In genomic region chr15:25368855-25369254, GRCh38 we compare ENCODE assay signal across 17 cellular contexts.
DNase-seq lines count a peak whose midpoint lies in the region; ATAC-seq and TF ChIP-seq lines count a peak whose summit lies in the region.
"Had no signal": no experiment of that assay in that cellular context is flagged by ENCODE, and none has a peak within 500 bp of the region (broad histone marks: within the 10 kb centered on the region; RNA-seq: fewer than 3 reads in every experiment).

No MANE protein-coding gene starts in this region.

- no peak overlapping the region for H2BK12ac ChIP-seq in trophoblast cell (ENCODE audit: low read length)

- H3K23ac ChIP-seq in trophoblast cell (ENCODE audit: low read length), result no peak overlapping the region

- H4K12ac ChIP-seq in trophoblast cell (ENCODE audit: low read depth, low read length), result no peak overlapping the region

- peak; percentile 24 for DNase-seq in EH (ENCODE audit: low read depth)
- DNase-seq in LHCN-M2 (ENCODE audit: low read depth), result peak; percentile 5
- peak; percentile 5 to 42 for DNase-seq in foreskin keratinocyte
- peak; percentile 2 to 38 for DNase-seq in trophoblast cell
- DNase-seq in activated CD4-positive, alpha-beta T cell treated with anti-CD3 and anti-CD28 coated beads, Interleukin-2, amount 10 ng/mL, durations not matched to agents 24 days and 14 days, result no peak
- DNase-seq in COLO668 (lab: John Stamatoyannopoulos, UW; ENCODE audit: unreplicated experiment), result no peak
- DNase-seq in adrenal gland, result no peak
- DNase-seq: BE2C; CD4-positive, alpha-beta memory T cell; DMS 273 treated with DMSO at 0.1 percent for 48 hours; GOT3; NCI-H1930; NCI-H2171; NCI-H774; PC-9 had no signal

- H3K27ac Mint-ChIP-seq in activated CD4-positive, alpha-beta T cell treated with anti-CD3 and anti-CD28 coated beads, Interleukin-2, amount 10 ng/mL, durations not matched to agents 24 days and 14 days, result no peak overlapping the region

- no peaks in the 10 kb centered on the region for H3K9me3 ChIP-seq in trophoblast cell (ENCODE audit: insufficient read depth, low read depth, low read length)
- H3K9me3 ChIP-seq in adrenal gland (replicated peaks in 1 of 3), result no peaks in the 10 kb centered on the region
- H3K9me3 ChIP-seq: BE2C had no signal

- no peak overlapping the region for H3K18ac ChIP-seq in trophoblast cell (ENCODE audit: low read length)

- intact Hi-C loops in activated CD4-positive, alpha-beta T cell treated with anti-CD3 and anti-CD28 coated beads, Interleukin-2, amount 10 ng/mL, durations not matched to agents 24 days and 14 days (cut with micrococcal nuclease), result no loop called here
- intact Hi-C loops in adrenal gland (cut with DNase I), result no loop called here

- ATAC-seq in foreskin keratinocyte, result no peak
- ATAC-seq: GM12878, HepG2 had no signal

- H3K36me3 Mint-ChIP-seq in activated CD4-positive, alpha-beta T cell treated with anti-CD3 and anti-CD28 coated beads, Interleukin-2, amount 10 ng/mL, durations not matched to agents 24 days and 14 days (ENCODE audit: low read depth), result peaks cover 59% of the 10 kb centered on the region

- WGBS in trophoblast cell (ENCODE audit: extremely low coverage, insufficient coverage, insufficient read length), result no CpG with 5 or more reads among the region's 1 CpG
- 91 to 97% (median 95%) methylated on average over 1 of the region's 1 CpG for WGBS in adrenal gland, 4 donors

- H3K27me3 ChIP-seq in foreskin keratinocyte (no peaks in the 10 kb centered on the region), trophoblast cell (ENCODE audit: insufficient read depth, low read length) (no peaks in the 10 kb centered on the region), adrenal gland (no peaks in the 10 kb centered on the region)
- H3K27me3 ChIP-seq: BE2C had no signal

- H2BK5ac ChIP-seq in trophoblast cell (ENCODE audit: low read depth, low read length, poor library complexity), result no peak overlapping the region

- no peak overlapping the region for H3K4me3 Mint-ChIP-seq in activated CD4-positive, alpha-beta T cell treated with anti-CD3 and anti-CD28 coated beads, Interleukin-2, amount 10 ng/mL, durations not matched to agents 24 days and 14 days

- no peak overlapping the region for H4K91ac ChIP-seq in trophoblast cell (ENCODE audit: low read depth, low read length)

- no peak for TF ChIP-seq POLR2A in adrenal gland (IDR thresholded peaks at IDR 0.05)

- no peak overlapping the region for H2AK5ac ChIP-seq in trophoblast cell (ENCODE audit: low read length)

- peaks cover 4% of the 10 kb centered on the region in 2 experiments for H3K36me3 ChIP-seq in trophoblast cell (ENCODE audit: control insufficient read depth in 1 of 2, insufficient read depth in 2 of 2, low read length in 2 of 2)
- peaks cover 0 to 12% of the 10 kb centered on the region in 2 donors for H3K36me3 ChIP-seq in adrenal gland (replicated peaks in 1 of 2)

- peaks cover 11% of the 10 kb centered on the region for H3K4me1 Mint-ChIP-seq in activated CD4-positive, alpha-beta T cell treated with anti-CD3 and anti-CD28 coated beads, Interleukin-2, amount 10 ng/mL, durations not matched to agents 24 days and 14 days

- H3K9ac ChIP-seq in trophoblast cell (ENCODE audit: low read length), result no peak overlapping the region

- H3K14ac ChIP-seq in trophoblast cell (ENCODE audit: low read length), result no peak overlapping the region

- H3K4me1 ChIP-seq in foreskin keratinocyte (no peaks in the 10 kb centered on the region), trophoblast cell (ENCODE audit: control insufficient read depth in 1 of 2, insufficient read depth in 2 of 2, low read length in 2 of 2) (no peaks in the 10 kb centered on the region), adrenal gland (replicated peaks in 1 of 2) (peaks cover 0 to 8% of the 10 kb centered on the region in 2 donors)
- H3K4me1 ChIP-seq: BE2C had no signal

- TF ChIP-seq CTCF in foreskin keratinocyte (conservative IDR thresholded peaks at IDR 0.05) (no peak), adrenal gland (IDR thresholded peaks at IDR 0.05) (no peak)

- H4K8ac ChIP-seq in trophoblast cell (ENCODE audit: low read depth, low read length), result no peak overlapping the region

- H3K4ac ChIP-seq in trophoblast cell (ENCODE audit: low read depth, low read length), result no peak overlapping the region

- no peak overlapping the region for H2AFZ ChIP-seq in trophoblast cell (ENCODE audit: insufficient read depth, low read length, poor library complexity)
- H2AFZ ChIP-seq: PC-9 had no signal

- H3K9me3 Mint-ChIP-seq in activated CD4-positive, alpha-beta T cell treated with anti-CD3 and anti-CD28 coated beads, Interleukin-2, amount 10 ng/mL, durations not matched to agents 24 days and 14 days, result peaks cover 9% of the 10 kb centered on the region

- H3K79me2 ChIP-seq in trophoblast cell (ENCODE audit: control insufficient read depth, insufficient read depth, low read length, poor library complexity), result no peaks in the 10 kb centered on the region

- H3K4me2 ChIP-seq in trophoblast cell (ENCODE audit: low read length), result no peak overlapping the region
- H3K4me2 ChIP-seq: PC-9 had no signal

- H3K4me3 ChIP-seq in trophoblast cell (ENCODE audit: low read depth, low read length) (no peak overlapping the region), adrenal gland (no peak overlapping the region)
- H3K4me3 ChIP-seq: GM12878, PC-9 had no signal

- H3K27ac ChIP-seq in foreskin keratinocyte (no peak overlapping the region), trophoblast cell (ENCODE audit: low read depth, low read length) (no peak overlapping the region), adrenal gland (no peak overlapping the region)
- H3K27ac ChIP-seq: PC-9 had no signal

- no peaks in the 10 kb centered on the region for H3K79me1 ChIP-seq in trophoblast cell (ENCODE audit: low read length)

- no peaks in the 10 kb centered on the region for H3K27me3 Mint-ChIP-seq in activated CD4-positive, alpha-beta T cell treated with anti-CD3 and anti-CD28 coated beads, Interleukin-2, amount 10 ng/mL, durations not matched to agents 24 days and 14 days
- H3K27me3 Mint-ChIP-seq: CD4-positive, alpha-beta memory T cell had no signal

- H2BK120ac ChIP-seq in trophoblast cell (ENCODE audit: insufficient read depth, low read length, poor library complexity), result no peak overlapping the region

Comparison
In these comparisons a context has a peak if more than half of its experiments do, and no peak if none do; other contexts are left out.
1. DNase-seq: peak in EH (single experiment), LHCN-M2 (single experiment), foreskin keratinocyte (2 of 2) and trophoblast cell (2 of 2); none in activated CD4-positive, alpha-beta T cell treated with anti-CD3 and anti-CD28 coated beads, Interleukin-2, amount 10 ng/mL, durations not matched to agents 24 days and 14 days (single experiment), COLO668 (single experiment) and adrenal gland (0 of 7).